In the genomic region with DNA sequence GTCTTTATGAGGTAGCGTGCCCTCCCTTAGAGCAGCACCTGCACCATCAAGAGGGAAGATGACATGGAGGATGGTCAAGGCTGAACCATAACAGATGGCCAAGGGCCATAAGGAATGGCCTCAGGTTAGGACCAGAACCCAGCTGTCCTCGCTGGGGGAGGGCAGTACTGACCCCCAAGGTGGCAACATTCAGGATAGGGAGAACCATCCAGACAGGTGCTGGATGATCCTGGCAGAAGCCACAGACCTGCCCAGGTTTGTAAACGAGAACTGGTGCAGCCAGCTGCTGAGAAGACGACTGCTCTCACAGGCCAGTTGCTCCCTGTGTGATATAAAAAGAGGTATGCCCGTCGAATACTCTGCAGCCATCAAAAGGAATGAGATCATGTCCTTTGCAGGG, we compare ENCODE assay signal across 24 cellular contexts.
"Had no signal": no experiment of that assay in that cellular context is flagged by ENCODE, and none has a peak within 500 bp of the region (broad histone marks: within the 10 kb centered on the region; RNA-seq: fewer than 3 reads in every experiment).

No MANE protein-coding gene starts in this region.

- H3K9me3 Mint-ChIP-seq: endodermal cell, nephron had no signal

- H3K36me3 Mint-ChIP-seq: memory B cell had no signal

- H3K4me3 Mint-ChIP-seq: endodermal cell, memory B cell, nephron had no signal

- H3K27ac ChIP-seq: colonic mucosa, gastrocnemius medialis, heart right ventricle, left lung, lower lobe of right lung, psoas muscle, spleen, stomach, thoracic aorta, transverse colon had no signal

- H3K27ac Mint-ChIP-seq: endodermal cell, memory B cell, nephron had no signal

- H3K4me1 ChIP-seq: colonic mucosa, gastrocnemius medialis, heart right ventricle, left lung, lower lobe of right lung, psoas muscle, spleen, stomach, transverse colon had no signal

- H3K4me3 ChIP-seq: colonic mucosa, gastrocnemius medialis, heart right ventricle, left lung, lower lobe of right lung, psoas muscle, spleen, stomach, thoracic aorta, transverse colon had no signal

- DNase-seq: colonic mucosa; effector CD4-positive, alpha-beta T cell; endodermal cell; gastrocnemius medialis; heart right ventricle; hypothalamus; kidney glomerular epithelial cell; left lung; lower lobe of right lung; midbrain; psoas muscle; retina; spleen; stimulated activated CD4-positive, alpha-beta T cell treated with anti-CD3 and anti-CD28 coated beads, Interleukin-15, amount 100 ng/mL, for 24 hours; stimulated activated CD4-positive, alpha-beta T cell treated with anti-CD3 and anti-CD28 coated beads, Interleukin-2, amount 100 ng/mL, for 24 hours; stimulated activated CD4-positive, alpha-beta T cell treated with anti-CD3 and anti-CD28 coated beads, Interleukin-4, amount 100 ng/mL, for 4 hours; stimulated activated naive CD4-positive, alpha-beta T cell; stomach; substantia nigra; transverse colon had no signal

- ATAC-seq: gastrocnemius medialis, heart right ventricle, left lung, lower lobe of right lung, psoas muscle, sciatic nerve had no signal

- H3K36me3 ChIP-seq: colonic mucosa, gastrocnemius medialis, heart right ventricle, left lung, lower lobe of right lung, spleen, stomach, thoracic aorta, transverse colon had no signal

- H3K9me3 ChIP-seq: colonic mucosa, gastrocnemius medialis, heart right ventricle, left lung, lower lobe of right lung, psoas muscle, spleen, thoracic aorta, transverse colon had no signal

- H3K27me3 ChIP-seq: colonic mucosa, gastrocnemius medialis, transverse colon had no signal

- H3K4me1 Mint-ChIP-seq: endodermal cell, memory B cell, nephron had no signal
